ENCODE assay signal across 8 cellular contexts in the genomic region with DNA sequence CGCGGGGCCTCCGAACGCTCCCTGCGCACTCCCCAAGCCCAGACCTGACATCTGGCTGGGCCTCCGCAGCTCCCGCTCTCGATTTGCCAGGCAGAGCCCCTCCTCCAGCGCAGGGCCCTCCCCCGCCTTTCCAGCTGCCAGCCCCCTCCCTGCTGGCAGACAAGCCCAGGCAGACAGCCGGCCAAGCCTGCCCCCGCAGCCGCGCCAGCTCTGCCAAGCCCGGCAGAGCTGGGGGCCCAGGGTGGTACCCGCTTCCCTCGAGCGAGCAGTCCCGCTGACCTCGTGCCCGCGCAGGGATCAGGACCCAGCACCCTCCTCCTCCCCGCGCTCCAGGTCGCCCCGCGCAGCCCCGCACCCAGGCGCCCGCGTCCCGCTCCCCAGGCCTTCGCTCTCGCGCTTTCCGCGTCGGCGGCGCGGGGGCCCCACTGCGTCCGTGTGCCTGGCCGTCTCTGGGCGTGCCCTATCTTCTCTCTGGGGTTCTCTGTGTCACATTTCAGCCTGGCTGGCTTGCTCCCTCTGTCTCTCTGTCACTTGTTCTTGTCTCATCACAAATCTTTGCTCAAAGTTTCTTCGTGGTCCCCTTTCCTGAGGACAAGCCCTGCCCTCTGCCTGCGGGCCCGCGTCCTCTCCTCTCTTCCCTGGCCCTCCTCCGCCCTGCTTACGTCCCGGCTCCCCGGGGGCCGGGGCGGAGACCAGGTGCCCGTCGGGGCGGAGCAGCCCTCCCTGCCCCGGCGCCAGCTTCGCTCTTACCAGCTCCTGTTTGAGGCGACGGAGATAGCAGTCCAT. TPM values are rescaled to one million over a fixed set of nuclear protein-coding genes. Genes with fewer than 3 reads are reported as not detected.
DNase-seq lines count a peak whose midpoint lies in the region; ATAC-seq and TF ChIP-seq lines count a peak whose summit lies in the region.

No MANE protein-coding gene starts in this region.

- peak overlapping the region; percentile 83 for H3K27ac Mint-ChIP-seq in activated CD4-positive, alpha-beta T cell treated with anti-CD3 and anti-CD28 coated beads, Interleukin-2, amount 10 ng/mL, durations not matched to agents 7 days and 5 days
- H3K27ac Mint-ChIP-seq in endodermal cell, result peak overlapping the region; percentile 63

- no peaks in the 10 kb centered on the region for H3K9me3 Mint-ChIP-seq in activated CD4-positive, alpha-beta T cell treated with anti-CD3 and anti-CD28 coated beads, Interleukin-2, amount 10 ng/mL, durations not matched to agents 7 days and 5 days
- no peaks in the 10 kb centered on the region for H3K9me3 Mint-ChIP-seq in endodermal cell

- H3K36me3 ChIP-seq in BE2C, result no peaks in the 10 kb centered on the region
- no peaks in the 10 kb centered on the region for H3K36me3 ChIP-seq in endodermal cell (ENCODE audit: control insufficient read depth, insufficient read depth, low read length)
- no peaks in the 10 kb centered on the region for H3K36me3 ChIP-seq in stomach

- peak overlapping the region; percentile 96 for H3K27ac ChIP-seq in endodermal cell (ENCODE audit: low read depth, low read length)
- peak overlapping the region; percentile 83 to 91 (median 89) for H3K27ac ChIP-seq in stomach

- H3K9ac ChIP-seq in endodermal cell (ENCODE audit: extremely low read depth, low read length, poor library complexity, severe bottlenecking), result peak overlapping the region; percentile 32

- no peaks in the 10 kb centered on the region for H3K9me3 ChIP-seq in BE2C
- H3K9me3 ChIP-seq in endodermal cell (ENCODE audit: control insufficient read depth, low read length), result no peaks in the 10 kb centered on the region
- no peaks in the 10 kb centered on the region for H3K9me3 ChIP-seq in stomach

- no peak for TF ChIP-seq POLR2A in stomach (IDR thresholded peaks at IDR 0.05)

- H3K4me1 Mint-ChIP-seq in activated CD4-positive, alpha-beta T cell treated with anti-CD3 and anti-CD28 coated beads, Interleukin-2, amount 10 ng/mL, durations not matched to agents 7 days and 5 days, result peaks cover 23% of the 10 kb centered on the region
- peaks cover 9% of the 10 kb centered on the region for H3K4me1 Mint-ChIP-seq in endodermal cell

- H3K27me3 ChIP-seq in BE2C (no peaks in the 10 kb centered on the region), endodermal cell (ENCODE audit: control insufficient read depth, insufficient read depth, low read length, poor library complexity, severe bottlenecking) (peaks cover 41% of the 10 kb centered on the region), stomach (peaks cover 0 to 23% (median 0%) of the 10 kb centered on the region in 3 donors)

- peak overlapping the region; percentile 82 for H3K4me3 Mint-ChIP-seq in activated CD4-positive, alpha-beta T cell treated with anti-CD3 and anti-CD28 coated beads, Interleukin-2, amount 10 ng/mL, durations not matched to agents 7 days and 5 days
- peak overlapping the region; percentile 65 for H3K4me3 Mint-ChIP-seq in endodermal cell

- peaks cover 37% of the 10 kb centered on the region for H3K27me3 Mint-ChIP-seq in activated CD4-positive, alpha-beta T cell treated with anti-CD3 and anti-CD28 coated beads, Interleukin-2, amount 10 ng/mL, durations not matched to agents 7 days and 5 days
- peaks cover 34% of the 10 kb centered on the region for H3K27me3 Mint-ChIP-seq in endodermal cell (ENCODE audit: insufficient read depth)

- ATAC-seq in GM18867 (IDR thresholded peaks at IDR 0.05; ENCODE audit: unreplicated experiment) (peak; percentile 52), HG03045 (IDR thresholded peaks at IDR 0.05; ENCODE audit: unreplicated experiment) (peak; percentile 46)

- CTCF ChIA-PET in activated CD4-positive, alpha-beta T cell treated with anti-CD3 and anti-CD28 coated beads, Interleukin-2, amount 10 ng/mL, durations not matched to agents 7 days and 5 days (lab: Charles Lee), result interaction anchor here (0.7 to 3.0 kb wide), 12 partner anchors 9 to 257 kb away, joined by 3 to 13 read pairs (median 4); no protein-coding TSS in a partner anchor

- peaks cover 3% of the 10 kb centered on the region for H3K36me3 Mint-ChIP-seq in activated CD4-positive, alpha-beta T cell treated with anti-CD3 and anti-CD28 coated beads, Interleukin-2, amount 10 ng/mL, durations not matched to agents 7 days and 5 days (ENCODE audit: low read depth)
- H3K36me3 Mint-ChIP-seq in endodermal cell (ENCODE audit: low read depth), result no peaks in the 10 kb centered on the region

- TF ChIP-seq CTCF in BE2C (IDR thresholded peaks at IDR 0.05; ENCODE audit: low read depth, low read length), result no peak
- TF ChIP-seq CTCF in endodermal cell (conservative IDR thresholded peaks at IDR 0.05), result no peak
- TF ChIP-seq CTCF in stomach (IDR thresholded peaks at IDR 0.05), result no peak

- DNase-seq in BE2C (peak; percentile 84), NCI-H2227 (lab: John Stamatoyannopoulos, UW; ENCODE audit: unreplicated experiment) (peak; percentile 89), endodermal cell (peak; percentile 88), mesenteric fat pad (ENCODE audit: low spot score) (peak; percentile 92), stomach (peak; percentile 69)
- DNase-seq in activated CD4-positive, alpha-beta T cell treated with anti-CD3 and anti-CD28 coated beads, Interleukin-2, amount 10 ng/mL, durations not matched to agents 7 days and 5 days, result peak; percentile 51

- POLR2A ChIA-PET in activated CD4-positive, alpha-beta T cell treated with anti-CD3 and anti-CD28 coated beads, Interleukin-2, amount 10 ng/mL, durations not matched to agents 7 days and 5 days (lab: Charles Lee), result interaction anchor here (0.6 kb wide), 1 partner anchor 522 kb away, joined by 4 read pairs; no protein-coding TSS in a partner anchor

- WGBS in endodermal cell (ENCODE audit: insufficient coverage in 1 of 2, insufficient read length in 1 of 2), 2 experiments, result 0% methylated on average over 15 to 63 of the region's 63 CpGs
- 0 to 2% (median 1%) methylated on average over 32 to 63 of the region's 63 CpGs for WGBS in stomach, 5 donors

- intact Hi-C loops in stomach (cut with DNase I; ENCODE audit: low total_unique reads), result no loop called here

- H3K4me3 ChIP-seq in BE2C (ENCODE audit: low read depth, low read length) (peak overlapping the region; percentile 69), endodermal cell (ENCODE audit: low read length) (peak overlapping the region; percentile 84), stomach (peak overlapping the region; percentile 62 to 65 (median 64))

- H3K4me1 ChIP-seq in BE2C, result no peaks in the 10 kb centered on the region; the same call in 1 of the 2 replicates
- peaks cover 10% of the 10 kb centered on the region for H3K4me1 ChIP-seq in endodermal cell (ENCODE audit: control insufficient read depth, insufficient read depth, low read length)
- peaks cover 46 to 62% (median 54%) of the 10 kb centered on the region in 4 donors for H3K4me1 ChIP-seq in stomach

- no peak for TF ChIP-seq EP300 in stomach (IDR thresholded peaks at IDR 0.05)

RNA-seq across cellular contexts. Expression of a gene that starts 0.6 kb away (rescaled TPM):
- 3.4 TPM for polyA plus RNA-seq in BE2C (2012; ENCODE audit: insufficient read depth, insufficient read length, low read depth)
- 1 to 10 TPM; 2.4 to 4.2 TPM for total RNA-seq in activated CD4-positive, alpha-beta T cell treated with anti-CD3 and anti-CD28 coated beads, Interleukin-2, amount 10 ng/mL, durations not matched to agents 7 days and 5 days
- 1 to 10 TPM; 1.4 to 1.9 TPM for total RNA-seq in endodermal cell
- 3.3 TPM for polyA plus RNA-seq in endodermal cell (2013, experiment 1 of 2)
- polyA plus RNA-seq in endodermal cell (2013, experiment 2 of 2), result 3.4 TPM
- 15.4 TPM for total RNA-seq in mesenteric fat pad
- 1 to 10 TPM; 1.0 to 4.7 (median 3.2) TPM for total RNA-seq in stomach
- polyA plus RNA-seq in stomach, result 1 to 10 TPM; 1.7 to 6.1 (median 2.1) TPM

RNA-seq across cellular contexts. Expression of a gene that starts 17.1 kb away (rescaled TPM):
- polyA plus RNA-seq in BE2C (2012; ENCODE audit: insufficient read depth, insufficient read length, low read depth), result 23.7 TPM
- 10 to 100 TPM; 14.4 to 18.9 TPM for total RNA-seq in activated CD4-positive, alpha-beta T cell treated with anti-CD3 and anti-CD28 coated beads, Interleukin-2, amount 10 ng/mL, durations not matched to agents 7 days and 5 days
- total RNA-seq in endodermal cell, result 10 to 100 TPM; 19.4 to 19.8 TPM
- 18.2 TPM for polyA plus RNA-seq in endodermal cell (2013, experiment 1 of 2)
- polyA plus RNA-seq in endodermal cell (2013, experiment 2 of 2), result 16.6 TPM
- 9.7 TPM for total RNA-seq in mesenteric fat pad
- 10 to 100 TPM in 4 of 5 donors, under 1 TPM in 1; 0.58 to 55.6 (median 17.2) TPM for total RNA-seq in stomach
- 1 to 10 TPM; 3.3 to 4.9 (median 3.7) TPM for polyA plus RNA-seq in stomach

Comparison
In these comparisons a context has a peak if more than half of its experiments do, and no peak if none do; other contexts are left out.
1. Peak in every context shown above with its lines: DNase-seq, ATAC-seq, H3K4me3 ChIP-seq and H3K27ac ChIP-seq.